1 cellular context compared by ENCODE assay signal in the genomic region with DNA sequence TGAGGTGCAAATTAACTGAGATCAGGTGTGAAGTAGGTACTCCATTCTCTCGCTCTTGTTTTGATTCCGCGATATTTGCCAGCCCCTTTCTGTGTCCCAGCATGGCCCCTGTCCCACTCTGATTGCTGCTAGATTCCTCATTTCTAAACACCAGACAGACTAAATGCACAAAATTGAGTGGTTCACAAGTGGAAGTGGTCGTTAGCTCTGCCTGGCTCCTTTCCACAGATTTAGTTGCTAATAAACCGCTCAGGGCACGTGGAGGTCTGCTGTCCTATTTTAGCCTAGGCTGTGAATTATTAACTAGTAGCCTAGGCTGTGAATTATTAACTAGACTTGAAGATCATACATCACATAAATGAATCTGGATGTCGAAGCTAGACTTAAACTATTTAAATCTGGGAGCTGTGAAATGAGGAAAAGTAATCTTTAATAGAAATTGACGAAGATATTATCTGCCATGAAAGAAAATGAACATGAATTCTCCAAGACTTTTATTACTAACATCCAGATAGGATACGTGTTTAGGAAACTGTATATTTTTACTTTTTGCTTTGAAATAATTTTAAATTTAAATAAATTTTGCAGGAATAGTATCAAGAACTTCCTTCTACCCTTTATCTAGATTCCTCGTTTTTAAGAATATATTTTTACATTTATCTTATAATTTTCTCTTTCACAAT.
TF ChIP-seq lines count a peak whose summit lies in the region.

No MANE protein-coding gene starts in this region.

TF ChIP-seq in HepG2, 621 proteins besides CTCF, POLR2A, EP300 and RAD21 (continued from another document and continues in another):
- TF ChIP-seq, protein P1, sequence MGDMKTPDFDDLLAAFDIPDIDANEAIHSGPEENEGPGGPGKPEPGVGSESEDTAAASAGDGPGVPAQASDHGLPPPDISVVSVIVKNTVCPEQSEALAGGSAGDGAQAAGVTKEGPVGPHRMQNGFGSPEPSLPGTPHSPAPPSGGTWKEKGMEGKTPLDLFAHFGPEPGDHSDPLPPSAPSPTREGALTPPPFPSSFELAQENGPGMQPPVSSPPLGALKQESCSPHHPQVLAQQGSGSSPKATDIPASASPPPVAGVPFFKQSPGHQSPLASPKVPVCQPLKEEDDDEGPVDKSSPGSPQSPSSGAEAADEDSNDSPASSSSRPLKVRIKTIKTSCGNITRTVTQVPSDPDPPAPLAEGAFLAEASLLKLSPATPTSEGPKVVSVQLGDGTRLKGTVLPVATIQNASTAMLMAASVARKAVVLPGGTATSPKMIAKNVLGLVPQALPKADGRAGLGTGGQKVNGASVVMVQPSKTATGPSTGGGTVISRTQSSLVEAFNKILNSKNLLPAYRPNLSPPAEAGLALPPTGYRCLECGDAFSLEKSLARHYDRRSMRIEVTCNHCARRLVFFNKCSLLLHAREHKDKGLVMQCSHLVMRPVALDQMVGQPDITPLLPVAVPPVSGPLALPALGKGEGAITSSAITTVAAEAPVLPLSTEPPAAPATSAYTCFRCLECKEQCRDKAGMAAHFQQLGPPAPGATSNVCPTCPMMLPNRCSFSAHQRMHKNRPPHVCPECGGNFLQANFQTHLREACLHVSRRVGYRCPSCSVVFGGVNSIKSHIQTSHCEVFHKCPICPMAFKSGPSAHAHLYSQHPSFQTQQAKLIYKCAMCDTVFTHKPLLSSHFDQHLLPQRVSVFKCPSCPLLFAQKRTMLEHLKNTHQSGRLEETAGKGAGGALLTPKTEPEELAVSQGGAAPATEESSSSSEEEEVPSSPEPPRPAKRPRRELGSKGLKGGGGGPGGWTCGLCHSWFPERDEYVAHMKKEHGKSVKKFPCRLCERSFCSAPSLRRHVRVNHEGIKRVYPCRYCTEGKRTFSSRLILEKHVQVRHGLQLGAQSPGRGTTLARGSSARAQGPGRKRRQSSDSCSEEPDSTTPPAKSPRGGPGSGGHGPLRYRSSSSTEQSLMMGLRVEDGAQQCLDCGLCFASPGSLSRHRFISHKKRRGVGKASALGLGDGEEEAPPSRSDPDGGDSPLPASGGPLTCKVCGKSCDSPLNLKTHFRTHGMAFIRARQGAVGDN (CRISPR knock-in tag; IDR thresholded peaks at IDR 0.05), result no peak
- TF ChIP-seq ZNF558 (CRISPR knock-in tag; IDR thresholded peaks at IDR 0.05; ENCODE audit: borderline replicate concordance), result no peak
- no peak for TF ChIP-seq MED8 (CRISPR knock-in tag; IDR thresholded peaks at IDR 0.05; ENCODE audit: insufficient replicate concordance)
- no peak for TF ChIP-seq ZNF879 (CRISPR knock-in tag; IDR thresholded peaks at IDR 0.05)
- TF ChIP-seq, protein P2, sequence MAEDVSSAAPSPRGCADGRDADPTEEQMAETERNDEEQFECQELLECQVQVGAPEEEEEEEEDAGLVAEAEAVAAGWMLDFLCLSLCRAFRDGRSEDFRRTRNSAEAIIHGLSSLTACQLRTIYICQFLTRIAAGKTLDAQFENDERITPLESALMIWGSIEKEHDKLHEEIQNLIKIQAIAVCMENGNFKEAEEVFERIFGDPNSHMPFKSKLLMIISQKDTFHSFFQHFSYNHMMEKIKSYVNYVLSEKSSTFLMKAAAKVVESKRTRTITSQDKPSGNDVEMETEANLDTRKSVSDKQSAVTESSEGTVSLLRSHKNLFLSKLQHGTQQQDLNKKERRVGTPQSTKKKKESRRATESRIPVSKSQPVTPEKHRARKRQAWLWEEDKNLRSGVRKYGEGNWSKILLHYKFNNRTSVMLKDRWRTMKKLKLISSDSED (CRISPR knock-in tag; IDR thresholded peaks at IDR 0.05), result no peak
- TF ChIP-seq, protein P3, sequence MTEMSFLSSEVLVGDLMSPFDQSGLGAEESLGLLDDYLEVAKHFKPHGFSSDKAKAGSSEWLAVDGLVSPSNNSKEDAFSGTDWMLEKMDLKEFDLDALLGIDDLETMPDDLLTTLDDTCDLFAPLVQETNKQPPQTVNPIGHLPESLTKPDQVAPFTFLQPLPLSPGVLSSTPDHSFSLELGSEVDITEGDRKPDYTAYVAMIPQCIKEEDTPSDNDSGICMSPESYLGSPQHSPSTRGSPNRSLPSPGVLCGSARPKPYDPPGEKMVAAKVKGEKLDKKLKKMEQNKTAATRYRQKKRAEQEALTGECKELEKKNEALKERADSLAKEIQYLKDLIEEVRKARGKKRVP (CRISPR knock-in tag; IDR thresholded peaks at IDR 0.05), result no peak
- TF ChIP-seq ZNF768 (CRISPR knock-in tag; IDR thresholded peaks at IDR 0.05), result no peak
- TF ChIP-seq HMGA1 (CRISPR knock-in tag; conservative IDR thresholded peaks at IDR 0.05), result no peak
- TF ChIP-seq RELA (CRISPR knock-in tag; IDR thresholded peaks at IDR 0.05), result no peak
- TF ChIP-seq, protein P4, sequence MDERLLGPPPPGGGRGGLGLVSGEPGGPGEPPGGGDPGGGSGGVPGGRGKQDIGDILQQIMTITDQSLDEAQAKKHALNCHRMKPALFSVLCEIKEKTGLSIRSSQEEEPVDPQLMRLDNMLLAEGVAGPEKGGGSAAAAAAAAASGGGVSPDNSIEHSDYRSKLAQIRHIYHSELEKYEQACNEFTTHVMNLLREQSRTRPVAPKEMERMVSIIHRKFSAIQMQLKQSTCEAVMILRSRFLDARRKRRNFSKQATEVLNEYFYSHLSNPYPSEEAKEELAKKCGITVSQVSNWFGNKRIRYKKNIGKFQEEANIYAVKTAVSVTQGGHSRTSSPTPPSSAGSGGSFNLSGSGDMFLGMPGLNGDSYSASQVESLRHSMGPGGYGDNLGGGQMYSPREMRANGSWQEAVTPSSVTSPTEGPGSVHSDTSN (CRISPR knock-in tag; IDR thresholded peaks at IDR 0.05), result no peak
- TF ChIP-seq MAFG (CRISPR knock-in tag; IDR thresholded peaks at IDR 0.05), result no peak
- TF ChIP-seq, protein P5, sequence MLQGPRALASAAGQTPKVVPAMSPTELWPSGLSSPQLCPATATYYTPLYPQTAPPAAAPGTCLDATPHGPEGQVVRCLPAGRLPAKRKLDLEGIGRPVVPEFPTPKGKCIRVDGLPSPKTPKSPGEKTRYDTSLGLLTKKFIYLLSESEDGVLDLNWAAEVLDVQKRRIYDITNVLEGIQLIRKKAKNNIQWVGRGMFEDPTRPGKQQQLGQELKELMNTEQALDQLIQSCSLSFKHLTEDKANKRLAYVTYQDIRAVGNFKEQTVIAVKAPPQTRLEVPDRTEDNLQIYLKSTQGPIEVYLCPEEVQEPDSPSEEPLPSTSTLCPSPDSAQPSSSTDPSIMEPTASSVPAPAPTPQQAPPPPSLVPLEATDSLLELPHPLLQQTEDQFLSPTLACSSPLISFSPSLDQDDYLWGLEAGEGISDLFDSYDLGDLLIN (CRISPR knock-in tag; IDR thresholded peaks at IDR 0.05; ENCODE audit: borderline replicate concordance), result no peak
- TF ChIP-seq ZNF33B (CRISPR knock-in tag; IDR thresholded peaks at IDR 0.05), result no peak
- TF ChIP-seq SYNCRIP (IDR thresholded peaks at IDR 0.05; ENCODE audit: insufficient read depth, low read depth, low read length), result no peak
- TF ChIP-seq, protein P6, sequence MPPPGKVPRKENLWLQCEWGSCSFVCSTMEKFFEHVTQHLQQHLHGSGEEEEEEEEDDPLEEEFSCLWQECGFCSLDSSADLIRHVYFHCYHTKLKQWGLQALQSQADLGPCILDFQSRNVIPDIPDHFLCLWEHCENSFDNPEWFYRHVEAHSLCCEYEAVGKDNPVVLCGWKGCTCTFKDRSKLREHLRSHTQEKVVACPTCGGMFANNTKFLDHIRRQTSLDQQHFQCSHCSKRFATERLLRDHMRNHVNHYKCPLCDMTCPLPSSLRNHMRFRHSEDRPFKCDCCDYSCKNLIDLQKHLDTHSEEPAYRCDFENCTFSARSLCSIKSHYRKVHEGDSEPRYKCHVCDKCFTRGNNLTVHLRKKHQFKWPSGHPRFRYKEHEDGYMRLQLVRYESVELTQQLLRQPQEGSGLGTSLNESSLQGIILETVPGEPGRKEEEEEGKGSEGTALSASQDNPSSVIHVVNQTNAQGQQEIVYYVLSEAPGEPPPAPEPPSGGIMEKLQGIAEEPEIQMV (CRISPR knock-in tag; IDR thresholded peaks at IDR 0.05; ENCODE audit: low read depth), result no peak
- no peak for TF ChIP-seq ZNF776 (CRISPR knock-in tag; IDR thresholded peaks at IDR 0.05)
- no peak for TF ChIP-seq ZNF75D (CRISPR knock-in tag; IDR thresholded peaks at IDR 0.05; ENCODE audit: borderline replicate concordance)
- no peak for TF ChIP-seq ZNF550 (CRISPR knock-in tag; IDR thresholded peaks at IDR 0.05; ENCODE audit: borderline replicate concordance)
- no peak for TF ChIP-seq ZNF34 (CRISPR knock-in tag; IDR thresholded peaks at IDR 0.05; ENCODE audit: borderline replicate concordance)
- TF ChIP-seq ZNF775 (CRISPR knock-in tag; IDR thresholded peaks at IDR 0.05; ENCODE audit: borderline replicate concordance), result no peak
- TF ChIP-seq NCOA1 (CRISPR knock-in tag; IDR thresholded peaks at IDR 0.05), result no peak
- TF ChIP-seq NCOA2 (CRISPR knock-in tag; IDR thresholded peaks at IDR 0.05), result peak; percentile 48; the same call in 1 of the 2 replicates
- TF ChIP-seq ZNF543 (CRISPR knock-in tag; IDR thresholded peaks at IDR 0.05), result 0 out of 2 replicates have a peak, but pooled peaks have one; percentile 10
- no peak for TF ChIP-seq ZNF746 (CRISPR knock-in tag; IDR thresholded peaks at IDR 0.05)
- TF ChIP-seq, protein P7, sequence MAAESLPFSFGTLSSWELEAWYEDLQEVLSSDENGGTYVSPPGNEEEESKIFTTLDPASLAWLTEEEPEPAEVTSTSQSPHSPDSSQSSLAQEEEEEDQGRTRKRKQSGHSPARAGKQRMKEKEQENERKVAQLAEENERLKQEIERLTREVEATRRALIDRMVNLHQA (CRISPR knock-in tag; IDR thresholded peaks at IDR 0.05), result no peak
- no peak for TF ChIP-seq ZNF724P (CRISPR knock-in tag; IDR thresholded peaks at IDR 0.05; ENCODE audit: borderline replicate concordance)
- TF ChIP-seq, protein P8, sequence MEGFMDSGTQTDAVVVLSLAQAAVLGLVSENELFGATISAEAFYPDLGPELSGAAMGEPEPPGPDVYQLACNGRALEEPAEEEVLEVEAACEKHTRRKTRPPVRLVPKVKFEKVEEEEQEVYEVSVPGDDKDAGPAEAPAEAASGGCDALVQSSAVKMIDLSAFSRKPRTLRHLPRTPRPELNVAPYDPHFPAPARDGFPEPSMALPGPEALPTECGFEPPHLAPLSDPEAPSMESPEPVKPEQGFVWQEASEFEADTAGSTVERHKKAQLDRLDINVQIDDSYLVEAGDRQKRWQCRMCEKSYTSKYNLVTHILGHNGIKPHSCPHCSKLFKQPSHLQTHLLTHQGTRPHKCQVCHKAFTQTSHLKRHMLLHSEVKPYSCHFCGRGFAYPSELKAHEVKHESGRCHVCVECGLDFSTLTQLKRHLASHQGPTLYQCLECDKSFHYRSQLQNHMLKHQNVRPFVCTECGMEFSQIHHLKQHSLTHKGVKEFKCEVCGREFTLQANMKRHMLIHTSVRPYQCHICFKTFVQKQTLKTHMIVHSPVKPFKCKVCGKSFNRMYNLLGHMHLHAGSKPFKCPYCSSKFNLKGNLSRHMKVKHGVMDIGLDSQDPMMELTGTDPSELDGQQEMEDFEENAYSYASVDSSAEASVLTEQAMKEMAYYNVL (CRISPR knock-in tag; IDR thresholded peaks at IDR 0.05; ENCODE audit: borderline replicate concordance), result no peak
- TF ChIP-seq TSC22D2 (CRISPR knock-in tag; IDR thresholded peaks at IDR 0.05; ENCODE audit: borderline replicate concordance), result no peak
- no peak for TF ChIP-seq EZH2 (conservative IDR thresholded peaks at IDR 0.05; ENCODE audit: low read depth, low read length)
- no peak for TF ChIP-seq ZNF124 (CRISPR knock-in tag; IDR thresholded peaks at IDR 0.05)
- TF ChIP-seq MAFF (IDR thresholded peaks at IDR 0.05; ENCODE audit: low read depth, low read length), result no peak
- TF ChIP-seq JUN (CRISPR knock-in tag; IDR thresholded peaks at IDR 0.05), result no peak
- TF ChIP-seq POGZ (CRISPR knock-in tag; IDR thresholded peaks at IDR 0.05), result peak; percentile 72
- TF ChIP-seq ZNF547 (CRISPR knock-in tag; IDR thresholded peaks at IDR 0.05), result no peak; the same call in 1 of the 2 replicates
- peak; percentile 57; the same call in 1 of the 2 replicates for TF ChIP-seq ARID2 (CRISPR knock-in tag; IDR thresholded peaks at IDR 0.05; ENCODE audit: borderline replicate concordance)
- no peak for TF ChIP-seq SP4 (CRISPR knock-in tag; IDR thresholded peaks at IDR 0.05)
- no peak for TF ChIP-seq SOX6 (IDR thresholded peaks at IDR 0.05)
- TF ChIP-seq SOX6 (CRISPR knock-in tag; IDR thresholded peaks at IDR 0.05), result peak; percentile 53
- no peak for TF ChIP-seq ZFX (CRISPR knock-in tag; IDR thresholded peaks at IDR 0.05; ENCODE audit: low read depth)
- TF ChIP-seq ZIK1 (CRISPR knock-in tag; IDR thresholded peaks at IDR 0.05; ENCODE audit: borderline replicate concordance, low read depth), result no peak
- TF ChIP-seq CEBPB (IDR thresholded peaks at IDR 0.05; ENCODE audit: borderline replicate concordance, low read depth, low read length), result no peak
- TF ChIP-seq SP5 (CRISPR knock-in tag; IDR thresholded peaks at IDR 0.05; ENCODE audit: borderline replicate concordance, low read depth), result no peak
- peak; percentile 44 for TF ChIP-seq KLF6 (CRISPR knock-in tag; IDR thresholded peaks at IDR 0.05)
- TF ChIP-seq, protein P9, sequence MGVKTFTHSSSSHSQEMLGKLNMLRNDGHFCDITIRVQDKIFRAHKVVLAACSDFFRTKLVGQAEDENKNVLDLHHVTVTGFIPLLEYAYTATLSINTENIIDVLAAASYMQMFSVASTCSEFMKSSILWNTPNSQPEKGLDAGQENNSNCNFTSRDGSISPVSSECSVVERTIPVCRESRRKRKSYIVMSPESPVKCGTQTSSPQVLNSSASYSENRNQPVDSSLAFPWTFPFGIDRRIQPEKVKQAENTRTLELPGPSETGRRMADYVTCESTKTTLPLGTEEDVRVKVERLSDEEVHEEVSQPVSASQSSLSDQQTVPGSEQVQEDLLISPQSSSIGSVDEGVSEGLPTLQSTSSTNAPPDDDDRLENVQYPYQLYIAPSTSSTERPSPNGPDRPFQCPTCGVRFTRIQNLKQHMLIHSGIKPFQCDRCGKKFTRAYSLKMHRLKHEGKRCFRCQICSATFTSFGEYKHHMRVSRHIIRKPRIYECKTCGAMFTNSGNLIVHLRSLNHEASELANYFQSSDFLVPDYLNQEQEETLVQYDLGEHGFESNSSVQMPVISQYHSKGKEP (CRISPR knock-in tag; IDR thresholded peaks at IDR 0.05), result no peak
- TF ChIP-seq, protein P10, sequence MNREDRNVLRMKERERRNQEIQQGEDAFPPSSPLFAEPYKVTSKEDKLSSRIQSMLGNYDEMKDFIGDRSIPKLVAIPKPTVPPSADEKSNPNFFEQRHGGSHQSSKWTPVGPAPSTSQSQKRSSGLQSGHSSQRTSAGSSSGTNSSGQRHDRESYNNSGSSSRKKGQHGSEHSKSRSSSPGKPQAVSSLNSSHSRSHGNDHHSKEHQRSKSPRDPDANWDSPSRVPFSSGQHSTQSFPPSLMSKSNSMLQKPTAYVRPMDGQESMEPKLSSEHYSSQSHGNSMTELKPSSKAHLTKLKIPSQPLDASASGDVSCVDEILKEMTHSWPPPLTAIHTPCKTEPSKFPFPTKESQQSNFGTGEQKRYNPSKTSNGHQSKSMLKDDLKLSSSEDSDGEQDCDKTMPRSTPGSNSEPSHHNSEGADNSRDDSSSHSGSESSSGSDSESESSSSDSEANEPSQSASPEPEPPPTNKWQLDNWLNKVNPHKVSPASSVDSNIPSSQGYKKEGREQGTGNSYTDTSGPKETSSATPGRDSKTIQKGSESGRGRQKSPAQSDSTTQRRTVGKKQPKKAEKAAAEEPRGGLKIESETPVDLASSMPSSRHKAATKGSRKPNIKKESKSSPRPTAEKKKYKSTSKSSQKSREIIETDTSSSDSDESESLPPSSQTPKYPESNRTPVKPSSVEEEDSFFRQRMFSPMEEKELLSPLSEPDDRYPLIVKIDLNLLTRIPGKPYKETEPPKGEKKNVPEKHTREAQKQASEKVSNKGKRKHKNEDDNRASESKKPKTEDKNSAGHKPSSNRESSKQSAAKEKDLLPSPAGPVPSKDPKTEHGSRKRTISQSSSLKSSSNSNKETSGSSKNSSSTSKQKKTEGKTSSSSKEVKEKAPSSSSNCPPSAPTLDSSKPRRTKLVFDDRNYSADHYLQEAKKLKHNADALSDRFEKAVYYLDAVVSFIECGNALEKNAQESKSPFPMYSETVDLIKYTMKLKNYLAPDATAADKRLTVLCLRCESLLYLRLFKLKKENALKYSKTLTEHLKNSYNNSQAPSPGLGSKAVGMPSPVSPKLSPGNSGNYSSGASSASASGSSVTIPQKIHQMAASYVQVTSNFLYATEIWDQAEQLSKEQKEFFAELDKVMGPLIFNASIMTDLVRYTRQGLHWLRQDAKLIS (CRISPR knock-in tag; IDR thresholded peaks at IDR 0.05), result no peak
